ENCODE assay signal across 35 cellular contexts in the genomic region with DNA sequence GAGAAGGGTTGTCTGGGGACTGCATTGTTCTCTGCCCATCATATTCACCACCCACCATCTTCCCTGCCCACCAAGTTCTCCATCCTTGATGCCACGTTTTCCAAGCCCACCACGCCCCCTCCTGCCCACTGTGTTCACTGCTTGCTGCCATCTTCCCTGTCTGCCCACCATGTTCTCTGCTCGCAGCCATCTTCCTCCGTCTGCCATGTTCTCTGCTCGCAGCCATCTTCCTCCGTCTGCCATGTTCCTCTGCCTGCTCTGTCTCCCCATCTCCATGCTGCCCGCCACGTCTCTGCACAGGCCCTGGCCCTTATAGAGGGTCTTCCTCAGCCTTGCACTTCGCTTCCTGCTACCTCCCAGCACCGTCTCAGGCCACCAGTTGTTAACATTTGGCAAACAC.
"Had no signal": no experiment of that assay in that cellular context is flagged by ENCODE, and none has a peak within 500 bp of the region (broad histone marks: within the 10 kb centered on the region; RNA-seq: fewer than 3 reads in every experiment).

No MANE protein-coding gene starts in this region.

- ATAC-seq: activated CD4-positive, alpha-beta T cell treated with anti-CD3 and anti-CD28 coated beads for 36 hours; activated CD8-positive, alpha-beta memory T cell treated with anti-CD3 and anti-CD28 coated beads, Interleukin-2, amount 10 ng/mL, durations not matched to agents 7 days and 5 days; activated CD8-positive, alpha-beta T cell treated with anti-CD3 and anti-CD28 coated beads, Interleukin-2, amount 10 ng/mL, durations not matched to agents 7 days and 5 days; activated naive CD8-positive, alpha-beta T cell treated with anti-CD3 and anti-CD28 coated beads, Interleukin-2, amount 50 U/mL, for 24 hours; heart left ventricle had no signal

- H3K36me3 Mint-ChIP-seq: activated CD4-positive, alpha-beta memory T cell treated with anti-CD3 and anti-CD28 coated beads for 36 hours; activated CD8-positive, alpha-beta memory T cell treated with anti-CD3 and anti-CD28 coated beads, Interleukin-2, amount 10 ng/mL, durations not matched to agents 7 days and 5 days; activated naive CD4-positive, alpha-beta T cell treated with anti-CD3 and anti-CD28 coated beads, Interleukin-2, amount 50 U/mL, for 24 hours; activated naive CD8-positive, alpha-beta T cell treated with anti-CD3 and anti-CD28 coated beads for 36 hours had no signal

- H3K4me1 ChIP-seq: adrenal gland, breast epithelium had no signal

- H3K4me3 ChIP-seq: adrenal gland, body of pancreas, breast epithelium, cardiac muscle cell, coronary artery, dorsolateral prefrontal cortex, heart left ventricle had no signal

- H3K27ac Mint-ChIP-seq: activated CD4-positive, alpha-beta memory T cell treated with anti-CD3 and anti-CD28 coated beads for 36 hours; activated CD4-positive, alpha-beta T cell treated with anti-CD3 and anti-CD28 coated beads for 36 hours; activated CD4-positive, alpha-beta T cell treated with anti-CD3 and anti-CD28 coated beads, Interleukin-2, amount 10 ng/mL, durations not matched to agents 24 days and 14 days; activated CD8-positive, alpha-beta memory T cell treated with anti-CD3 and anti-CD28 coated beads, Interleukin-2, amount 10 ng/mL, durations not matched to agents 7 days and 5 days; activated CD8-positive, alpha-beta T cell treated with anti-CD3 and anti-CD28 coated beads, Interleukin-2, amount 10 ng/mL, durations not matched to agents 7 days and 5 days; activated naive CD4-positive, alpha-beta T cell treated with anti-CD3 and anti-CD28 coated beads for 36 hours; activated naive CD4-positive, alpha-beta T cell treated with anti-CD3 and anti-CD28 coated beads, Interleukin-2, amount 50 U/mL, for 24 hours; activated naive CD8-positive, alpha-beta T cell treated with anti-CD3 and anti-CD28 coated beads for 36 hours; activated naive CD8-positive, alpha-beta T cell treated with anti-CD3 and anti-CD28 coated beads, Interleukin-2, amount 50 U/mL, for 24 hours; activated T-helper 1 cell treated with anti-CD3 and anti-CD28 coated beads, Interleukin-12 subunit alpha, Interleukin-12 subunit beta, Interleukin-2, Interleukin-4 antibody, amounts not matched to agents 30 ng/mL and 10 ng/mL and 1 ng/mL, durations not matched to agents 14 hours and 24 hours and 36 hours; activated T-helper 2 cell treated with anti-CD3 and anti-CD28 coated beads, Interferon-gamma antibody, Interleukin-2, Interleukin-4, amounts not matched to agents 10 μg/mL and 5 μg/mL and 100 μg/mL, durations not matched to agents 14 hours and 24 hours and 36 hours; dendritic cell treated with granulocyte-macrophage colony-stimulating factor and Interleukin-4, amounts not matched to agents 40 ng/mL and 50 ng/mL, for 4 days; endodermal cell had no signal

- H3K9me3 ChIP-seq: adrenal gland, body of pancreas, breast epithelium had no signal

- DNase-seq: activated CD4-positive, alpha-beta memory T cell treated with anti-CD3 and anti-CD28 coated beads for 36 hours; activated CD4-positive, alpha-beta T cell treated with anti-CD3 and anti-CD28 coated beads for 36 hours; activated CD4-positive, alpha-beta T cell treated with anti-CD3 and anti-CD28 coated beads, Interleukin-2, amount 10 ng/mL, durations not matched to agents 24 days and 14 days; activated CD4-positive, CD25-positive, alpha-beta regulatory T cell; activated CD4-positive, CD25-positive, alpha-beta regulatory T cell treated with anti-CD3 and anti-CD28 coated beads, Interleukin-2, amount 50 U/mL, for 72 hours; activated CD8-positive, alpha-beta memory T cell treated with anti-CD3 and anti-CD28 coated beads, Interleukin-2, amount 10 ng/mL, durations not matched to agents 7 days and 5 days; activated CD8-positive, alpha-beta memory T cell treated with anti-CD3 and anti-CD28 coated beads, Interleukin-2, amount 50 U/mL, for 4 hours; activated CD8-positive, alpha-beta T cell treated with anti-CD3 and anti-CD28 coated beads, Interleukin-2, amount 10 ng/mL, durations not matched to agents 7 days and 5 days; activated effector memory CD4-positive, alpha-beta T cell treated with anti-CD3 and anti-CD28 coated beads, Interleukin-2, amount 50 U/mL, for 16 hours; activated naive CD4-positive, alpha-beta T cell treated with anti-CD3 and anti-CD28 coated beads for 36 hours; activated naive CD8-positive, alpha-beta T cell treated with anti-CD3 and anti-CD28 coated beads for 36 hours; activated naive CD8-positive, alpha-beta T cell treated with anti-CD3 and anti-CD28 coated beads, Interleukin-2, amount 50 U/mL, for 24 hours; activated T-cell treated with anti-CD3 and anti-CD28 coated beads, Interleukin-2, amount 50 U/mL, for 1 hour; activated T-cell treated with anti-CD3 and anti-CD28 coated beads, Interleukin-2, amount 50 U/mL, for 48 hours; adrenal gland; amygdala; aorta; body of pancreas; central memory CD4-positive, alpha-beta T cell; cerebellar nuclear complex; dorsolateral prefrontal cortex; effector memory CD4-positive, alpha-beta T cell; endodermal cell; foreskin fibroblast; glutamatergic neuron; heart left ventricle; T-helper 2 cell had no signal

- H3K27ac ChIP-seq: adrenal gland, breast epithelium, cardiac muscle cell, coronary artery, dorsolateral prefrontal cortex, heart left ventricle had no signal

- H3K27me3 ChIP-seq: adrenal gland, body of pancreas, breast epithelium, heart left ventricle had no signal

- H3K4me1 Mint-ChIP-seq: activated CD4-positive, alpha-beta T cell treated with anti-CD3 and anti-CD28 coated beads, Interleukin-2, amount 10 ng/mL, durations not matched to agents 24 days and 14 days; activated naive CD4-positive, alpha-beta T cell treated with anti-CD3 and anti-CD28 coated beads, Interleukin-2, amount 50 U/mL, for 24 hours; activated naive CD8-positive, alpha-beta T cell treated with anti-CD3 and anti-CD28 coated beads for 36 hours; endodermal cell had no signal

- FAIRE-seq: frontal cortex had no signal

- H3K9me3 Mint-ChIP-seq: activated CD4-positive, alpha-beta memory T cell treated with anti-CD3 and anti-CD28 coated beads for 36 hours; activated CD4-positive, alpha-beta T cell treated with anti-CD3 and anti-CD28 coated beads, Interleukin-2, amount 10 ng/mL, durations not matched to agents 24 days and 14 days; activated naive CD4-positive, alpha-beta T cell treated with anti-CD3 and anti-CD28 coated beads for 36 hours; activated naive CD4-positive, alpha-beta T cell treated with anti-CD3 and anti-CD28 coated beads, Interleukin-2, amount 50 U/mL, for 24 hours; activated naive CD8-positive, alpha-beta T cell treated with anti-CD3 and anti-CD28 coated beads for 36 hours; activated naive CD8-positive, alpha-beta T cell treated with anti-CD3 and anti-CD28 coated beads, Interleukin-2, amount 50 U/mL, for 24 hours; activated T-helper 1 cell treated with anti-CD3 and anti-CD28 coated beads, Interleukin-12 subunit alpha, Interleukin-12 subunit beta, Interleukin-2, Interleukin-4 antibody, amounts not matched to agents 30 ng/mL and 10 ng/mL and 1 ng/mL, durations not matched to agents 14 hours and 24 hours and 36 hours; activated T-helper 2 cell treated with anti-CD3 and anti-CD28 coated beads, Interferon-gamma antibody, Interleukin-2, Interleukin-4, amounts not matched to agents 10 μg/mL and 5 μg/mL and 100 μg/mL, durations not matched to agents 14 hours and 24 hours and 36 hours; dendritic cell treated with granulocyte-macrophage colony-stimulating factor and Interleukin-4, amounts not matched to agents 40 ng/mL and 50 ng/mL, for 4 days; endodermal cell had no signal

- H3K4me3 Mint-ChIP-seq: activated CD4-positive, alpha-beta memory T cell treated with anti-CD3 and anti-CD28 coated beads for 36 hours; activated CD4-positive, alpha-beta T cell treated with anti-CD3 and anti-CD28 coated beads for 36 hours; activated CD4-positive, alpha-beta T cell treated with anti-CD3 and anti-CD28 coated beads, Interleukin-2, amount 10 ng/mL, durations not matched to agents 24 days and 14 days; activated CD8-positive, alpha-beta memory T cell treated with anti-CD3 and anti-CD28 coated beads, Interleukin-2, amount 10 ng/mL, durations not matched to agents 7 days and 5 days; activated CD8-positive, alpha-beta T cell treated with anti-CD3 and anti-CD28 coated beads, Interleukin-2, amount 10 ng/mL, durations not matched to agents 7 days and 5 days; activated naive CD4-positive, alpha-beta T cell treated with anti-CD3 and anti-CD28 coated beads for 36 hours; activated naive CD4-positive, alpha-beta T cell treated with anti-CD3 and anti-CD28 coated beads, Interleukin-2, amount 50 U/mL, for 24 hours; activated naive CD8-positive, alpha-beta T cell treated with anti-CD3 and anti-CD28 coated beads for 36 hours; activated naive CD8-positive, alpha-beta T cell treated with anti-CD3 and anti-CD28 coated beads, Interleukin-2, amount 50 U/mL, for 24 hours; activated T-helper 1 cell treated with anti-CD3 and anti-CD28 coated beads, Interleukin-12 subunit alpha, Interleukin-12 subunit beta, Interleukin-2, Interleukin-4 antibody, amounts not matched to agents 30 ng/mL and 10 ng/mL and 1 ng/mL, durations not matched to agents 14 hours and 24 hours and 36 hours; dendritic cell treated with granulocyte-macrophage colony-stimulating factor and Interleukin-4, amounts not matched to agents 40 ng/mL and 50 ng/mL, for 4 days; endodermal cell had no signal

- H3K36me3 ChIP-seq: adrenal gland, breast epithelium, cardiac muscle cell, heart left ventricle had no signal
